In genomic region chr21:46297311-46298082, GRCh38 we compare ENCODE assay signal across 9 cellular contexts. TPM values are rescaled to one million over a fixed set of nuclear protein-coding genes. Genes with fewer than 3 reads are reported as not detected.
A peak's percentile ranks its signal among the peaks of the same experiment; 100 is the strongest.
DNase-seq lines count a peak whose midpoint lies in the region; TF ChIP-seq lines count a peak whose summit lies in the region.
"Had no signal": no experiment of that assay in that cellular context is flagged by ENCODE, and none has a peak within 500 bp of the region (broad histone marks: within the 10 kb centered on the region; RNA-seq: fewer than 3 reads in every experiment).

No MANE protein-coding gene starts in this region.

- H3K9me3 Mint-ChIP-seq in nephron: peaks cover 3% of the 10 kb centered on the region

- H3K9me3 ChIP-seq in BE2C (no peaks in the 10 kb centered on the region), Peyer's patch (no peaks in the 10 kb centered on the region), esophagus squamous epithelium (no peaks in the 10 kb centered on the region)

- TF ChIP-seq POLR2A in Peyer's patch (IDR thresholded peaks at IDR 0.05): no peak
- no peak for TF ChIP-seq POLR2A in esophagus squamous epithelium (IDR thresholded peaks at IDR 0.05)

- peak overlapping the region; percentile 14 to 42 (median 28) for H3K27ac ChIP-seq in Peyer's patch
- peak overlapping the region; percentile 48 to 68 (median 60) for H3K27ac ChIP-seq in esophagus squamous epithelium

- H3K4me1 Mint-ChIP-seq in nephron: peaks cover 12% of the 10 kb centered on the region

- WGBS in esophagus squamous epithelium, 2 donors: 0 to 4% methylated on average over 9 to 30 of the region's 77 CpGs

- H3K27me3 Mint-ChIP-seq in nephron (ENCODE audit: low read depth): no peaks in the 10 kb centered on the region

- peak overlapping the region; percentile 62 to 81 (median 76) for H3K4me3 Mint-ChIP-seq in nephron

- TF ChIP-seq CTCF in BE2C (IDR thresholded peaks at IDR 0.05; ENCODE audit: low read depth, low read length): no peak
- TF ChIP-seq CTCF in Peyer's patch (IDR thresholded peaks at IDR 0.05): no peak
- no peak for TF ChIP-seq CTCF in esophagus squamous epithelium (IDR thresholded peaks at IDR 0.05)
- no peak for TF ChIP-seq CTCF in nephron (IDR thresholded peaks at IDR 0.05; ENCODE audit: unreplicated experiment in 3 of 3)

- intact Hi-C loops in esophagus squamous epithelium (cut with DNase I): no loop called here

- no peak for DNase-seq in BE2C
- DNase-seq in Peyer's patch: no peak
- DNase-seq in esophagus squamous epithelium (lab: John Stamatoyannopoulos, UW): no peak
- DNase-seq in SK-N-DZ (ENCODE audit: low spot score): no peak
- no peak for DNase-seq in midbrain (lab: John Stamatoyannopoulos, UW)
- DNase-seq in NCI-H128 (lab: John Stamatoyannopoulos, UW; ENCODE audit: unreplicated experiment): no peak
- DNase-seq in GM19240 (ENCODE audit: insufficient read length, low spot score): no peak
- DNase-seq: amniotic stem cell had no signal

- H3K4me1 ChIP-seq in BE2C: peaks cover 4% of the 10 kb centered on the region; the same call in 1 of the 2 replicates
- H3K4me1 ChIP-seq in Peyer's patch: peaks cover 0 to 25% (median 2%) of the 10 kb centered on the region in 4 donors
- H3K4me1 ChIP-seq in esophagus squamous epithelium: peaks cover 10 to 33% (median 12%) of the 10 kb centered on the region in 3 donors

- peak overlapping the region; percentile 47 for H3K4me3 ChIP-seq in BE2C (ENCODE audit: low read depth, low read length)
- H3K4me3 ChIP-seq in Peyer's patch: peak overlapping the region; percentile 29 to 51 (median 42)
- H3K4me3 ChIP-seq in esophagus squamous epithelium: peak overlapping the region; percentile 38 to 67 (median 52)

- H3K36me3 ChIP-seq in BE2C (peaks cover 19% of the 10 kb centered on the region), Peyer's patch (no peaks in the 10 kb centered on the region), esophagus squamous epithelium (peaks cover 0 to 20% (median 0%) of the 10 kb centered on the region in 3 donors)

- peaks cover 33% of the 10 kb centered on the region for H3K36me3 Mint-ChIP-seq in nephron (ENCODE audit: low read depth)

- H3K27ac Mint-ChIP-seq in nephron: no peak overlapping the region

- H3K27me3 ChIP-seq in BE2C (no peaks in the 10 kb centered on the region), Peyer's patch (no peaks in the 10 kb centered on the region), esophagus squamous epithelium (peaks cover 0 to 16% (median 0%) of the 10 kb centered on the region in 4 donors)

RNA-seq across cellular contexts. Expression of gene YBEY, which starts 11.4 kb away (rescaled TPM):
- 8.3 TPM for polyA plus RNA-seq in BE2C (2012; ENCODE audit: insufficient read depth, insufficient read length, low read depth)
- total RNA-seq in Peyer's patch (10 to 100 TPM in 3 of 4 donors, 1 to 10 TPM in 1; 5.3 to 32.6 (median 17.5) TPM), esophagus squamous epithelium (10 to 100 TPM in 3 of 4 donors, 1 to 10 TPM in 1; 4.7 to 17.9 (median 11.7) TPM)
- polyA plus RNA-seq in SK-N-DZ (2014; cell fraction: cytosol; rRNA removed): 31.7 and 37.6 TPM in 2 replicates
- 22.1 and 30.0 TPM in 2 replicates for polyA plus RNA-seq in SK-N-DZ (2014; cell fraction: nucleus; rRNA removed)

RNA-seq across cellular contexts. Expression of gene MCM3AP, which starts 12.1 kb away (rescaled TPM):
- 79.8 TPM for polyA plus RNA-seq in BE2C (2012; ENCODE audit: insufficient read depth, insufficient read length, low read depth)
- total RNA-seq in Peyer's patch: 100 to 1,000 TPM in 3 of 4 donors, 10 to 100 TPM in 1; 96.7 to 178 (median 148) TPM
- 10 to 100 TPM; 31.3 to 72.7 (median 63.2) TPM for total RNA-seq in esophagus squamous epithelium
- 56.0 and 66.0 TPM in 2 replicates for polyA plus RNA-seq in SK-N-DZ (2014; cell fraction: cytosol; rRNA removed)
- polyA plus RNA-seq in SK-N-DZ (2014; cell fraction: nucleus; rRNA removed): 98.8 and 146 TPM in 2 replicates

RNA-seq across cellular contexts. Expression of gene C21orf58, which starts 26.2 kb away (rescaled TPM):
- polyA plus RNA-seq in BE2C (2012; ENCODE audit: insufficient read depth, insufficient read length, low read depth): 3.7 TPM
- total RNA-seq in Peyer's patch: 10 to 100 TPM in 2 of 4 donors, 1 to 10 TPM in 2; 4.6 to 20.6 (median 11.4) TPM
- 1 to 10 TPM; 2.1 to 4.4 (median 2.7) TPM for total RNA-seq in esophagus squamous epithelium
- 30.6 and 33.3 TPM in 2 replicates for polyA plus RNA-seq in SK-N-DZ (2014; cell fraction: cytosol; rRNA removed)
- polyA plus RNA-seq in SK-N-DZ (2014; cell fraction: nucleus; rRNA removed): 70.5 and 84.6 TPM in 2 replicates

RNA-seq across cellular contexts. Expression of gene PCNT, which starts 26.5 kb away (rescaled TPM):
- 32.9 TPM for polyA plus RNA-seq in BE2C (2012; ENCODE audit: insufficient read depth, insufficient read length, low read depth)
- total RNA-seq in Peyer's patch (100 to 1,000 TPM in 1 of 4 donors, 10 to 100 TPM in 3; 29.2 to 119 (median 59.5) TPM), esophagus squamous epithelium (10 to 100 TPM; 26.8 to 38.7 (median 29.9) TPM)
- polyA plus RNA-seq in SK-N-DZ (2014; cell fraction: cytosol; rRNA removed): 23.5 and 30.3 TPM in 2 replicates
- 161 and 181 TPM in 2 replicates for polyA plus RNA-seq in SK-N-DZ (2014; cell fraction: nucleus; rRNA removed)
